In genomic region chr1:6580588-6581270, GRCh38 we compare ENCODE assay signal across 8 cellular contexts. TPM values are rescaled to one million over a fixed set of nuclear protein-coding genes. Genes with fewer than 3 reads are reported as not detected.
DNase-seq lines count a peak whose midpoint lies in the region; ATAC-seq and TF ChIP-seq lines count a peak whose summit lies in the region.

No MANE protein-coding gene starts in this region.

- no peaks in the 10 kb centered on the region for H4K20me1 ChIP-seq in hepatocyte (ENCODE audit: insufficient read depth, poor library complexity, severe bottlenecking)

- 42% methylated on average over 17 of the region's 17 CpGs for WGBS in hepatocyte (ENCODE audit: low lambda C conversion rate, missing lambda C conversion rate)

- H3K27ac Mint-ChIP-seq in activated naive CD4-positive, alpha-beta T cell treated with anti-CD3 and anti-CD28 coated beads, Interleukin-2, amount 50 U/mL, for 24 hours = peak overlapping the region; percentile 76
- H3K27ac Mint-ChIP-seq in activated T-helper 2 cell treated with anti-CD3 and anti-CD28 coated beads, Interferon-gamma antibody, Interleukin-2, Interleukin-4, amounts not matched to agents 10 μg/mL and 5 μg/mL and 100 μg/mL, durations not matched to agents 14 hours and 24 hours and 36 hours = peak overlapping the region; percentile 88
- peak overlapping the region; percentile 95 for H3K27ac Mint-ChIP-seq in stimulated activated effector memory CD8-positive, alpha-beta T cell treated with anti-CD3 and anti-CD28 coated beads, Interleukin-12 subunit alpha, Interleukin-12 subunit beta, amount 100 ng/mL, for 72 hours

- peak overlapping the region; percentile 97 for H3K4me2 ChIP-seq in hepatocyte

- H3K9me2 ChIP-seq in hepatocyte (replicated peaks; ENCODE audit: insufficient read depth) = no peaks in the 10 kb centered on the region

- peaks cover 40% of the 10 kb centered on the region for H3K79me2 ChIP-seq in hepatocyte

- H3K27ac ChIP-seq in hepatocyte = peak overlapping the region; percentile 70

- H3K9me3 ChIP-seq in hepatocyte (ENCODE audit: low read depth) = no peaks in the 10 kb centered on the region

- H3K36me3 ChIP-seq in hepatocyte (replicated peaks; ENCODE audit: insufficient read depth, low read depth) = no peaks in the 10 kb centered on the region

- no peak for DNase-seq in activated naive CD4-positive, alpha-beta T cell (lab: John Stamatoyannopoulos, UW)
- DNase-seq in activated T-helper 2 cell treated with anti-CD3 and anti-CD28 coated beads, Interferon-gamma antibody, Interleukin-2, Interleukin-4, amounts not matched to agents 10 μg/mL and 5 μg/mL and 100 μg/mL, durations not matched to agents 14 hours and 24 hours and 36 hours (ENCODE audit: low spot score) = no peak
- DNase-seq in hepatocyte (ENCODE audit: low spot score) (peak; percentile 40), HPDE6-E6E7 (ENCODE audit: extremely low spot score) (no peak), T1000 (lab: John Stamatoyannopoulos, UW) (no peak)
- no peak for DNase-seq in stimulated activated effector memory CD8-positive, alpha-beta T cell treated with anti-CD3 and anti-CD28 coated beads, Interleukin-12 subunit alpha, Interleukin-12 subunit beta, amount 100 ng/mL, for 72 hours (ENCODE audit: low spot score in 2 of 2)

- H3K4me1 Mint-ChIP-seq in activated naive CD4-positive, alpha-beta T cell treated with anti-CD3 and anti-CD28 coated beads, Interleukin-2, amount 50 U/mL, for 24 hours = peaks cover 47% of the 10 kb centered on the region
- H3K4me1 Mint-ChIP-seq in activated T-helper 2 cell treated with anti-CD3 and anti-CD28 coated beads, Interferon-gamma antibody, Interleukin-2, Interleukin-4, amounts not matched to agents 10 μg/mL and 5 μg/mL and 100 μg/mL, durations not matched to agents 14 hours and 24 hours and 36 hours (ENCODE audit: low read depth) = peaks cover 35% of the 10 kb centered on the region
- peaks cover 48% of the 10 kb centered on the region for H3K4me1 Mint-ChIP-seq in stimulated activated effector memory CD8-positive, alpha-beta T cell treated with anti-CD3 and anti-CD28 coated beads, Interleukin-12 subunit alpha, Interleukin-12 subunit beta, amount 100 ng/mL, for 72 hours

- H2AFZ ChIP-seq in hepatocyte = peak overlapping the region; percentile 23

- intact Hi-C loops in activated T-helper 2 cell treated with anti-CD3 and anti-CD28 coated beads, Interferon-gamma antibody, Interleukin-2, Interleukin-4, amounts not matched to agents 10 μg/mL and 5 μg/mL and 100 μg/mL, durations not matched to agents 14 hours and 24 hours and 36 hours (cut with micrococcal nuclease) = no loop called here

- H3K27me3 ChIP-seq in hepatocyte = no peaks in the 10 kb centered on the region

- peak overlapping the region; percentile 60 for H3K4me3 ChIP-seq in hepatocyte

- H3K4me3 Mint-ChIP-seq in activated naive CD4-positive, alpha-beta T cell treated with anti-CD3 and anti-CD28 coated beads, Interleukin-2, amount 50 U/mL, for 24 hours = peak overlapping the region; percentile 95
- peak overlapping the region; percentile 88 for H3K4me3 Mint-ChIP-seq in activated T-helper 2 cell treated with anti-CD3 and anti-CD28 coated beads, Interferon-gamma antibody, Interleukin-2, Interleukin-4, amounts not matched to agents 10 μg/mL and 5 μg/mL and 100 μg/mL, durations not matched to agents 14 hours and 24 hours and 36 hours (ENCODE audit: low read depth)
- peak overlapping the region; percentile 91 for H3K4me3 Mint-ChIP-seq in stimulated activated effector memory CD8-positive, alpha-beta T cell treated with anti-CD3 and anti-CD28 coated beads, Interleukin-12 subunit alpha, Interleukin-12 subunit beta, amount 100 ng/mL, for 72 hours

- no peak for TF ChIP-seq CTCF in hepatocyte (IDR thresholded peaks at IDR 0.05; ENCODE audit: poor library complexity)

- no peaks in the 10 kb centered on the region for H3K36me3 Mint-ChIP-seq in activated naive CD4-positive, alpha-beta T cell treated with anti-CD3 and anti-CD28 coated beads, Interleukin-2, amount 50 U/mL, for 24 hours
- peaks cover 11% of the 10 kb centered on the region for H3K36me3 Mint-ChIP-seq in activated T-helper 2 cell treated with anti-CD3 and anti-CD28 coated beads, Interferon-gamma antibody, Interleukin-2, Interleukin-4, amounts not matched to agents 10 μg/mL and 5 μg/mL and 100 μg/mL, durations not matched to agents 14 hours and 24 hours and 36 hours (ENCODE audit: low read depth)
- peaks cover 33% of the 10 kb centered on the region for H3K36me3 Mint-ChIP-seq in stimulated activated effector memory CD8-positive, alpha-beta T cell treated with anti-CD3 and anti-CD28 coated beads, Interleukin-12 subunit alpha, Interleukin-12 subunit beta, amount 100 ng/mL, for 72 hours

- peaks cover 35% of the 10 kb centered on the region for H3K4me1 ChIP-seq in hepatocyte (ENCODE audit: insufficient read depth)

- H3K27me3 Mint-ChIP-seq in activated naive CD4-positive, alpha-beta T cell treated with anti-CD3 and anti-CD28 coated beads, Interleukin-2, amount 50 U/mL, for 24 hours = no peaks in the 10 kb centered on the region
- H3K27me3 Mint-ChIP-seq in activated T-helper 2 cell treated with anti-CD3 and anti-CD28 coated beads, Interferon-gamma antibody, Interleukin-2, Interleukin-4, amounts not matched to agents 10 μg/mL and 5 μg/mL and 100 μg/mL, durations not matched to agents 14 hours and 24 hours and 36 hours (ENCODE audit: low read depth) = no peaks in the 10 kb centered on the region

- no peak for ATAC-seq in stimulated activated effector memory CD8-positive, alpha-beta T cell treated with anti-CD3 and anti-CD28 coated beads, Interleukin-12 subunit alpha, Interleukin-12 subunit beta, amount 100 ng/mL, for 72 hours
- ATAC-seq in GM19463 (IDR thresholded peaks at IDR 0.05; ENCODE audit: unreplicated experiment) = no peak

- H3K9me3 Mint-ChIP-seq in activated naive CD4-positive, alpha-beta T cell treated with anti-CD3 and anti-CD28 coated beads, Interleukin-2, amount 50 U/mL, for 24 hours = no peaks in the 10 kb centered on the region
- no peaks in the 10 kb centered on the region for H3K9me3 Mint-ChIP-seq in activated T-helper 2 cell treated with anti-CD3 and anti-CD28 coated beads, Interferon-gamma antibody, Interleukin-2, Interleukin-4, amounts not matched to agents 10 μg/mL and 5 μg/mL and 100 μg/mL, durations not matched to agents 14 hours and 24 hours and 36 hours
- H3K9me3 Mint-ChIP-seq in stimulated activated effector memory CD8-positive, alpha-beta T cell treated with anti-CD3 and anti-CD28 coated beads, Interleukin-12 subunit alpha, Interleukin-12 subunit beta, amount 100 ng/mL, for 72 hours = no peaks in the 10 kb centered on the region

RNA-seq across cellular contexts. Expression of gene ZBTB48, which starts 0.9 kb away (rescaled TPM):
- 26.3 and 28.0 TPM in 2 replicates for total RNA-seq in activated T-helper 2 cell treated with anti-CD3 and anti-CD28 coated beads, Interferon-gamma antibody, Interleukin-2, Interleukin-4, amounts not matched to agents 10 μg/mL and 5 μg/mL and 100 μg/mL, durations not matched to agents 14 hours and 24 hours and 36 hours
- total RNA-seq in hepatocyte = 22.9 and 24.3 TPM in 2 replicates
- polyA plus RNA-seq in hepatocyte = 24.8 and 25.3 TPM in 2 replicates

RNA-seq across cellular contexts. Expression of gene KLHL21, which starts 21.9 kb away (rescaled TPM):
- 21.3 and 22.6 TPM in 2 replicates for total RNA-seq in activated T-helper 2 cell treated with anti-CD3 and anti-CD28 coated beads, Interferon-gamma antibody, Interleukin-2, Interleukin-4, amounts not matched to agents 10 μg/mL and 5 μg/mL and 100 μg/mL, durations not matched to agents 14 hours and 24 hours and 36 hours
- total RNA-seq in hepatocyte = 17.7 and 20.6 TPM in 2 replicates
- polyA plus RNA-seq in hepatocyte = 16.7 and 20.0 TPM in 2 replicates

RNA-seq across cellular contexts. Expression of gene TAS1R1, which starts 25.6 kb away (rescaled TPM):
- total RNA-seq in activated T-helper 2 cell treated with anti-CD3 and anti-CD28 coated beads, Interferon-gamma antibody, Interleukin-2, Interleukin-4, amounts not matched to agents 10 μg/mL and 5 μg/mL and 100 μg/mL, durations not matched to agents 14 hours and 24 hours and 36 hours = not detected in 2 replicates
- total RNA-seq in hepatocyte = not detected in 2 replicates
- polyA plus RNA-seq in hepatocyte = not detected in 2 replicates

RNA-seq across cellular contexts. Expression of gene NOL9, which starts 26.4 kb away (rescaled TPM):
- 43.4 and 50.0 TPM in 2 replicates for total RNA-seq in activated T-helper 2 cell treated with anti-CD3 and anti-CD28 coated beads, Interferon-gamma antibody, Interleukin-2, Interleukin-4, amounts not matched to agents 10 μg/mL and 5 μg/mL and 100 μg/mL, durations not matched to agents 14 hours and 24 hours and 36 hours
- total RNA-seq in hepatocyte = 21.6 and 25.1 TPM in 2 replicates
- polyA plus RNA-seq in hepatocyte = 7.8 and 13.7 TPM in 2 replicates

RNA-seq across cellular contexts. Expression of gene PHF13, which starts 32.8 kb away (rescaled TPM):
- 19.7 and 20.4 TPM in 2 replicates for total RNA-seq in activated T-helper 2 cell treated with anti-CD3 and anti-CD28 coated beads, Interferon-gamma antibody, Interleukin-2, Interleukin-4, amounts not matched to agents 10 μg/mL and 5 μg/mL and 100 μg/mL, durations not matched to agents 14 hours and 24 hours and 36 hours
- 10.0 and 11.4 TPM in 2 replicates for total RNA-seq in hepatocyte
- polyA plus RNA-seq in hepatocyte = 9.6 and 12.5 TPM in 2 replicates
